ENCODE assay signal across 8 cellular contexts in genomic region chr1:156816561-156817328, GRCh38. TPM values are rescaled to one million over a fixed set of nuclear protein-coding genes. Genes with fewer than 3 reads are reported as not detected.
DNase-seq lines count a peak whose midpoint lies in the region; ATAC-seq and TF ChIP-seq lines count a peak whose summit lies in the region.

SH2D2A (minus strand) TSS chr1:156816848; CDS start chr1:156816708, 140 bp downstream.

- no peak for TF ChIP-seq CTCF in activated B cell treated with CpG ODN at 0.5 μM for 24 hours (IDR thresholded peaks at IDR 0.05)
- TF ChIP-seq CTCF in cardiac fibroblast (IDR thresholded peaks at IDR 0.05; ENCODE audit: low read depth, low read length), result no peak
- TF ChIP-seq CTCF in omental fat pad (IDR thresholded peaks at IDR 0.05), result no peak
- no peak for TF ChIP-seq CTCF in type B pancreatic cell (conservative IDR thresholded peaks at IDR 0.05)
- TF ChIP-seq CTCF in osteocyte (IDR thresholded peaks at IDR 0.05), result no peak

- no peak within 1 kb of the TSS for H3K4me3 ChIP-seq in cardiac fibroblast (replicated peaks in 1 of 2; ENCODE audit: low read depth in 2 of 2, low read length in 2 of 2)

- H3K27ac Mint-ChIP-seq in activated B cell treated with CpG ODN at 0.5 μM for 24 hours, result peak within 1 kb of the TSS; percentile 65
- no peak within 1 kb of the TSS for H3K27ac Mint-ChIP-seq in type B pancreatic cell
- H3K27ac Mint-ChIP-seq in osteocyte (ENCODE audit: unreplicated experiment), result no peak within 1 kb of the TSS

- intact Hi-C loops in activated B cell treated with CpG ODN at 0.5 μM for 24 hours (cut with micrococcal nuclease), result no loop called here

- peaks cover 6% of the 10 kb centered on the region for H3K27me3 Mint-ChIP-seq in activated B cell treated with CpG ODN at 0.5 μM for 24 hours
- H3K27me3 Mint-ChIP-seq in type B pancreatic cell, result peaks cover 57% of the 10 kb centered on the region
- H3K27me3 Mint-ChIP-seq in osteocyte (ENCODE audit: unreplicated experiment), result peaks cover 21% of the 10 kb centered on the region

- no peaks in the 10 kb centered on the region for H3K36me3 Mint-ChIP-seq in activated B cell treated with CpG ODN at 0.5 μM for 24 hours (ENCODE audit: low read depth)
- H3K36me3 Mint-ChIP-seq in type B pancreatic cell, result no peaks in the 10 kb centered on the region
- H3K36me3 Mint-ChIP-seq in osteocyte (ENCODE audit: unreplicated experiment), result no peaks in the 10 kb centered on the region

- ATAC-seq in GM18870 (IDR thresholded peaks at IDR 0.05; ENCODE audit: unreplicated experiment) (peak; percentile 65), HG03469 (IDR thresholded peaks at IDR 0.05; ENCODE audit: unreplicated experiment) (peak; percentile 65), activated B cell treated with CpG ODN at 0.5 μM for 24 hours (ENCODE audit: low read depth) (peak; percentile 78), omental fat pad (ENCODE audit: low FRiP score) (peak; percentile 32)

- POLR2A ChIA-PET in activated B cell treated with CpG ODN at 0.5 μM for 24 hours (lab: Charles Lee), result interaction anchor here (0.6 to 0.7 kb wide), 2 partner anchors 8 to 82 kb away, joined by 4 to 6 read pairs; no protein-coding TSS in a partner anchor

- DNase-seq in activated B cell treated with CpG ODN at 0.5 μM for 24 hours (peak; percentile 48), cardiac fibroblast (ENCODE audit: low read depth in 2 of 2) (peak; percentile 67 to 72), omental fat pad (ENCODE audit: low spot score) (no peak), type B pancreatic cell (ENCODE audit: extremely low spot score, unreplicated experiment) (no peak), cortex of kidney (lab: John Stamatoyannopoulos, UW) (no peak), osteocyte (ENCODE audit: extremely low spot score, unreplicated experiment) (no peak)

- CTCF ChIA-PET in activated B cell treated with CpG ODN at 0.5 μM for 24 hours (lab: Charles Lee), result interaction anchor here (1.0 kb wide), 1 partner anchor 45 kb away, joined by 3 read pairs; no protein-coding TSS in a partner anchor

- H3K4me1 Mint-ChIP-seq in activated B cell treated with CpG ODN at 0.5 μM for 24 hours, result peaks cover 32% of the 10 kb centered on the region
- peaks cover 16% of the 10 kb centered on the region for H3K4me1 Mint-ChIP-seq in type B pancreatic cell (ENCODE audit: unreplicated experiment)
- H3K4me1 Mint-ChIP-seq in osteocyte (ENCODE audit: unreplicated experiment), result peaks cover 20% of the 10 kb centered on the region

- H3K4me3 Mint-ChIP-seq in activated B cell treated with CpG ODN at 0.5 μM for 24 hours (peak within 1 kb of the TSS; percentile 58), type B pancreatic cell (peak within 1 kb of the TSS; percentile 58), osteocyte (ENCODE audit: unreplicated experiment) (no peak within 1 kb of the TSS)

- H3K9me3 Mint-ChIP-seq in activated B cell treated with CpG ODN at 0.5 μM for 24 hours (no peaks in the 10 kb centered on the region), type B pancreatic cell (peaks cover 5% of the 10 kb centered on the region), osteocyte (ENCODE audit: unreplicated experiment) (peaks cover 5% of the 10 kb centered on the region)

RNA-seq across cellular contexts. Expression of gene SH2D2A, which starts in this region (rescaled TPM):
- total RNA-seq in activated B cell treated with CpG ODN at 0.5 μM for 24 hours (1.7 and 2.3 TPM in 2 replicates), omental fat pad (1 to 10 TPM; 2.2 to 6.5 (median 3.7) TPM), type B pancreatic cell (ENCODE audit: low replicate concordance) (0.48 and 2.2 TPM in 2 replicates), osteocyte (not detected in 2 replicates)

Comparison
In these comparisons a context has a peak if more than half of its experiments do, and no peak if none do; other contexts are left out.
1. DNase-seq: peak in activated B cell treated with CpG ODN at 0.5 μM for 24 hours (single experiment) and cardiac fibroblast (2 of 2); none in omental fat pad (single experiment), type B pancreatic cell (single experiment), cortex of kidney (single experiment) and osteocyte (single experiment).
2. Peak in every context shown above with its lines, with median percentiles within 50 percentile points of each other: ATAC-seq.